1 cellular context compared by ENCODE assay signal in genomic region chrX:74325130-74326059, GRCh38.
TF ChIP-seq lines count a peak whose summit lies in the region.

No MANE protein-coding gene starts in this region.

TF ChIP-seq in HCT116, 20 proteins besides CTCF, POLR2A, EP300 and RAD21 (continued from another document):
- no peak for TF ChIP-seq ZNF274 (IDR thresholded peaks at IDR 0.05; ENCODE audit: low read depth, low read length)
- no peak for TF ChIP-seq ATF3 (IDR thresholded peaks at IDR 0.05)
- no peak for TF ChIP-seq CEBPB (IDR thresholded peaks at IDR 0.05; ENCODE audit: low read depth)
- TF ChIP-seq ELF1 (IDR thresholded peaks at IDR 0.05; ENCODE audit: borderline replicate concordance, low read depth) = no peak
- no peak for TF ChIP-seq SRF (IDR thresholded peaks at IDR 0.05; ENCODE audit: low read depth)
- no peak for TF ChIP-seq YY1 (IDR thresholded peaks at IDR 0.05; ENCODE audit: extremely low read depth, insufficient replicate concordance, low read depth, low read length)
- TF ChIP-seq REST (IDR thresholded peaks at IDR 0.05; ENCODE audit: low read depth) = no peak
- TF ChIP-seq EZH2 (IDR thresholded peaks at IDR 0.05) = no peak
- no peak for TF ChIP-seq CBX3 (IDR thresholded peaks at IDR 0.05; ENCODE audit: low read depth)
- TF ChIP-seq ZFX (IDR thresholded peaks at IDR 0.05) = no peak
- TF ChIP-seq MAX (IDR thresholded peaks at IDR 0.05) = no peak
- no peak for TF ChIP-seq POLR2AphosphoS5 (IDR thresholded peaks at IDR 0.05; ENCODE audit: low read depth, low read length)
- TF ChIP-seq EZH2phosphoT487 (IDR thresholded peaks at IDR 0.05; ENCODE audit: borderline replicate concordance) = no peak
TF ChIP-seq in HCT116: peak in this region for 0.
